In genomic region chr14:21634840-21635239, GRCh38 we compare ENCODE assay signal across 11 cellular contexts. TPM values are rescaled to one million over a fixed set of nuclear protein-coding genes. Genes with fewer than 3 reads are reported as not detected.
"Had no signal": no experiment of that assay in that cellular context is flagged by ENCODE, and none has a peak within 500 bp of the region (broad histone marks: within the 10 kb centered on the region; RNA-seq: fewer than 3 reads in every experiment).

OR10G2 (minus strand) TSS chr14:21634940; CDS start chr14:21634842, 98 bp downstream.

- H3K4me3 Mint-ChIP-seq: H9, HFFc6 had no signal

- DNase-seq: GM23248, GOT3, H7, H9, HCEC 1CT, HFFc6 had no signal

- H3K9me3 Mint-ChIP-seq: H9 had no signal

- FAIRE-seq: H1, H54 had no signal

- ATAC-seq: HCT116 had no signal

- H3K27ac ChIP-seq: GM23248 had no signal

- H3K4me3 ChIP-seq: GM23248, HAP-1 had no signal

- H3K36me3 ChIP-seq: HAP-1 had no signal

- H3K4me1 Mint-ChIP-seq: H9 had no signal

- H3K27ac Mint-ChIP-seq: H9, HFFc6 had no signal

- H2AFZ ChIP-seq: GM23248 had no signal

- H3K4me1 ChIP-seq: HAP-1 had no signal

RNA-seq across cellular contexts. Expression of gene OR10G2, which starts in this region (rescaled TPM):
- total RNA-seq: GM23248, H1, H4, H7, H9, HFFc6 had no signal
- polyA plus RNA-seq: GM23248, H1 had no signal
